In genomic region chr14:74394549-74394948, GRCh38 we compare ENCODE assay signal across 30 cellular contexts. TPM values are rescaled to one million over a fixed set of nuclear protein-coding genes. Genes with fewer than 3 reads are reported as not detected.
"Had no signal": no experiment of that assay in that cellular context is flagged by ENCODE, and none has a peak within 500 bp of the region (broad histone marks: within the 10 kb centered on the region; RNA-seq: fewer than 3 reads in every experiment).

No MANE protein-coding gene starts in this region.

- ATAC-seq: activated CD8-positive, alpha-beta memory T cell treated with anti-CD3 and anti-CD28 coated beads, Interleukin-2, amount 10 ng/mL, durations not matched to agents 7 days and 5 days; body of pancreas; K562; T-helper 17 cell had no signal

- H3K27ac ChIP-seq: body of pancreas, Peyer's patch, RWPE1 had no signal

- H3K4me1 ChIP-seq: body of pancreas, Peyer's patch had no signal

- DNase-seq: activated B cell treated with CpG ODN at 0.5 μM for 24 hours; activated CD4-positive, alpha-beta T cell treated with anti-CD3 and anti-CD28 coated beads for 1 hour; activated CD4-positive, alpha-beta T cell treated with anti-CD3 and anti-CD28 coated beads, Interleukin-2, amount 10 ng/mL, durations not matched to agents 24 days and 14 days; activated CD4-positive, alpha-beta T cell treated with anti-CD3 and anti-CD28 coated beads, Interleukin-2, amount 50 U/mL, for 48 hours; activated CD8-positive, alpha-beta memory T cell treated with anti-CD3 and anti-CD28 coated beads, Interleukin-2, amount 10 ng/mL, durations not matched to agents 7 days and 5 days; activated effector memory CD4-positive, alpha-beta T cell treated with Interleukin-2 at 50 U/mL for 16 hours; activated naive CD4-positive, alpha-beta T cell; activated T-cell treated with anti-CD3 and anti-CD28 coated beads, Interleukin-2, amount 50 U/mL, for 24 hours; aorta; body of pancreas; central memory CD4-positive, alpha-beta T cell; Karpas-422; MM.1S; NCI-H1105 treated with DMSO at 0.1 percent for 48 hours; NCI-H146; NCI-H187 treated with DMSO at 0.1 percent for 48 hours; NCI-H2227 treated with DMSO at 0.1 percent for 48 hours; NCI-H510A; NCI-H69; NK-92 treated with Interleukin-12 subunit alpha and Interleukin-12 subunit beta, amount 100 ng/mL, for 24 hours; OCI-M1; Peyer's patch; SHP77 treated with DMSO at 0.1 percent for 48 hours; T-helper 17 cell; T-helper 9 cell had no signal

- H3K4me3 ChIP-seq: body of pancreas, K562, Peyer's patch had no signal

- H3K36me3 ChIP-seq: Peyer's patch had no signal

- H3K27me3 ChIP-seq: body of pancreas had no signal

- H3K9me3 ChIP-seq: body of pancreas, Peyer's patch had no signal

RNA-seq across cellular contexts. Expression of gene SYNDIG1L, which starts 31.5 kb away (rescaled TPM):
- total RNA-seq: activated B cell treated with CpG ODN at 0.5 μM for 24 hours; activated CD4-positive, alpha-beta T cell treated with anti-CD3 and anti-CD28 coated beads, Interleukin-2, amount 10 ng/mL, durations not matched to agents 24 days and 14 days; activated CD8-positive, alpha-beta memory T cell treated with anti-CD3 and anti-CD28 coated beads, Interleukin-2, amount 10 ng/mL, durations not matched to agents 7 days and 5 days; activated T-helper 1 cell treated with anti-CD3 and anti-CD28 coated beads, Interleukin-12 subunit alpha, Interleukin-12 subunit beta, Interleukin-2, Interleukin-4 antibody, amounts not matched to agents 30 ng/mL and 10 ng/mL and 1 ng/mL, durations not matched to agents 14 hours and 24 hours and 36 hours; K562; SK-MEL-5; T-helper 17 cell had no signal
- polyA plus RNA-seq: K562 had no signal

RNA-seq across cellular contexts. Expression of gene VRTN, which starts 46.3 kb away (rescaled TPM):
- total RNA-seq: activated B cell treated with CpG ODN at 0.5 μM for 24 hours; activated CD4-positive, alpha-beta T cell treated with anti-CD3 and anti-CD28 coated beads, Interleukin-2, amount 10 ng/mL, durations not matched to agents 24 days and 14 days; activated CD8-positive, alpha-beta memory T cell treated with anti-CD3 and anti-CD28 coated beads, Interleukin-2, amount 10 ng/mL, durations not matched to agents 7 days and 5 days; activated T-helper 1 cell treated with anti-CD3 and anti-CD28 coated beads, Interleukin-12 subunit alpha, Interleukin-12 subunit beta, Interleukin-2, Interleukin-4 antibody, amounts not matched to agents 30 ng/mL and 10 ng/mL and 1 ng/mL, durations not matched to agents 14 hours and 24 hours and 36 hours; aorta; body of pancreas; bronchial epithelial cell; SK-MEL-5; T-helper 17 cell had no signal
- polyA plus RNA-seq: aorta had no signal
